30 cellular contexts compared by ENCODE assay signal in genomic region chr2:107698861-107699260, GRCh38.
"Had no signal": no experiment of that assay in that cellular context is flagged by ENCODE, and none has a peak within 500 bp of the region (broad histone marks: within the 10 kb centered on the region; RNA-seq: fewer than 3 reads in every experiment).

No MANE protein-coding gene starts in this region.

- H3K4me1 Mint-ChIP-seq: activated naive CD4-positive, alpha-beta T cell treated with anti-CD3 and anti-CD28 coated beads, Interleukin-2, amount 10 ng/mL, durations not matched to agents 7 days and 5 days; activated naive CD8-positive, alpha-beta T cell treated with anti-CD3 and anti-CD28 coated beads, Interleukin-2, amount 10 ng/mL, durations not matched to agents 7 days and 5 days; T-helper 17 cell had no signal

- H3K4me1 ChIP-seq: ascending aorta had no signal

- H3K36me3 ChIP-seq: ascending aorta had no signal

- H3K36me3 Mint-ChIP-seq: activated naive CD4-positive, alpha-beta T cell treated with anti-CD3 and anti-CD28 coated beads, Interleukin-2, amount 10 ng/mL, durations not matched to agents 7 days and 5 days; activated naive CD4-positive, alpha-beta T cell treated with anti-CD3 and anti-CD28 coated beads, Interleukin-2, amount 50 U/mL, for 72 hours; activated naive CD8-positive, alpha-beta T cell treated with anti-CD3 and anti-CD28 coated beads, Interleukin-2, amount 10 ng/mL, durations not matched to agents 7 days and 5 days; WTC11 had no signal

- H3K9me3 ChIP-seq: ascending aorta had no signal

- H3K27me3 Mint-ChIP-seq: activated CD8-positive, alpha-beta T cell treated with anti-CD3 and anti-CD28 coated beads for 36 hours; activated naive CD4-positive, alpha-beta T cell treated with anti-CD3 and anti-CD28 coated beads, Interleukin-2, amount 10 ng/mL, durations not matched to agents 7 days and 5 days; dendritic cell treated with granulocyte-macrophage colony-stimulating factor and Interleukin-4, amounts not matched to agents 40 ng/mL and 50 ng/mL, for 4 days; T-helper 17 cell had no signal

- H3K4me3 ChIP-seq: ascending aorta, coronary artery, dorsolateral prefrontal cortex had no signal

- H3K27ac ChIP-seq: ascending aorta, coronary artery, dorsolateral prefrontal cortex, VCaP had no signal

- H3K4me3 Mint-ChIP-seq: activated CD8-positive, alpha-beta T cell treated with anti-CD3 and anti-CD28 coated beads for 36 hours; activated naive CD4-positive, alpha-beta T cell treated with anti-CD3 and anti-CD28 coated beads, Interleukin-2, amount 10 ng/mL, durations not matched to agents 7 days and 5 days; activated naive CD8-positive, alpha-beta T cell treated with anti-CD3 and anti-CD28 coated beads, Interleukin-2, amount 10 ng/mL, durations not matched to agents 7 days and 5 days; activated T-helper 1 cell treated with anti-CD3 and anti-CD28 coated beads, Interleukin-12 subunit alpha, Interleukin-12 subunit beta, Interleukin-2, Interleukin-4 antibody, amounts not matched to agents 30 ng/mL and 10 ng/mL and 1 ng/mL, durations not matched to agents 14 hours and 24 hours and 36 hours; dendritic cell treated with granulocyte-macrophage colony-stimulating factor and Interleukin-4, amounts not matched to agents 40 ng/mL and 50 ng/mL, for 4 days; endodermal cell; T-helper 17 cell; T-helper 2 cell treated with Interferon-gamma antibody and Interleukin-4, amounts not matched to agents 5 μg/mL and 100 μg/mL, for 36 hours; WTC11 had no signal

- H3K9me3 Mint-ChIP-seq: activated CD8-positive, alpha-beta T cell treated with anti-CD3 and anti-CD28 coated beads for 36 hours; activated naive CD4-positive, alpha-beta T cell treated with anti-CD3 and anti-CD28 coated beads, Interleukin-2, amount 10 ng/mL, durations not matched to agents 7 days and 5 days; activated naive CD4-positive, alpha-beta T cell treated with anti-CD3 and anti-CD28 coated beads, Interleukin-2, amount 50 U/mL, for 72 hours; activated naive CD8-positive, alpha-beta T cell treated with anti-CD3 and anti-CD28 coated beads, Interleukin-2, amount 10 ng/mL, durations not matched to agents 7 days and 5 days; activated T-helper 1 cell treated with anti-CD3 and anti-CD28 coated beads, Interleukin-12 subunit alpha, Interleukin-12 subunit beta, Interleukin-2, Interleukin-4 antibody, amounts not matched to agents 30 ng/mL and 10 ng/mL and 1 ng/mL, durations not matched to agents 14 hours and 24 hours and 36 hours; dendritic cell treated with granulocyte-macrophage colony-stimulating factor and Interleukin-4, amounts not matched to agents 40 ng/mL and 50 ng/mL, for 4 days; endodermal cell; T-helper 2 cell treated with Interferon-gamma antibody and Interleukin-4, amounts not matched to agents 5 μg/mL and 100 μg/mL, for 36 hours; WTC11 had no signal

- DNase-seq: activated CD4-positive, alpha-beta T cell treated with anti-CD3 and anti-CD28 coated beads for 1 hour; activated CD4-positive, alpha-beta T cell treated with anti-CD3 and anti-CD28 coated beads for 48 hours; activated CD4-positive, alpha-beta T cell treated with anti-CD3 and anti-CD28 coated beads, Interleukin-2, amount 50 U/mL, for 1 hour; activated CD4-positive, alpha-beta T cell treated with anti-CD3 and anti-CD28 coated beads, Interleukin-2, amount 50 U/mL, for 48 hours; activated CD8-positive, alpha-beta memory T cell treated with anti-CD3 and anti-CD28 coated beads for 24 hours; activated CD8-positive, alpha-beta T cell treated with anti-CD3 and anti-CD28 coated beads for 36 hours; activated gamma-delta T cell; activated naive CD4-positive, alpha-beta T cell; activated naive CD4-positive, alpha-beta T cell treated with anti-CD3 and anti-CD28 coated beads, Interleukin-2, amount 10 ng/mL, durations not matched to agents 7 days and 5 days; activated naive CD8-positive, alpha-beta T cell treated with anti-CD3 and anti-CD28 coated beads, Interleukin-2, amount 10 ng/mL, durations not matched to agents 7 days and 5 days; activated T-cell treated with anti-CD3 and anti-CD28 coated beads, Interleukin-2, amount 50 U/mL, for 48 hours; central memory CD4-positive, alpha-beta T cell; cerebellar nuclear complex; dorsolateral prefrontal cortex; effector memory CD4-positive, alpha-beta T cell; endodermal cell; foreskin fibroblast; head of caudate nucleus; T-helper 1 cell; T-helper 17 cell; T1000 had no signal

- H3K27ac Mint-ChIP-seq: activated CD8-positive, alpha-beta T cell treated with anti-CD3 and anti-CD28 coated beads for 36 hours; activated naive CD4-positive, alpha-beta T cell treated with anti-CD3 and anti-CD28 coated beads, Interleukin-2, amount 10 ng/mL, durations not matched to agents 7 days and 5 days; activated naive CD4-positive, alpha-beta T cell treated with anti-CD3 and anti-CD28 coated beads, Interleukin-2, amount 50 U/mL, for 72 hours; activated naive CD8-positive, alpha-beta T cell treated with anti-CD3 and anti-CD28 coated beads, Interleukin-2, amount 10 ng/mL, durations not matched to agents 7 days and 5 days; activated T-helper 1 cell treated with anti-CD3 and anti-CD28 coated beads, Interleukin-12 subunit alpha, Interleukin-12 subunit beta, Interleukin-2, Interleukin-4 antibody, amounts not matched to agents 30 ng/mL and 10 ng/mL and 1 ng/mL, durations not matched to agents 14 hours and 24 hours and 36 hours; dendritic cell treated with granulocyte-macrophage colony-stimulating factor and Interleukin-4, amounts not matched to agents 40 ng/mL and 50 ng/mL, for 4 days; endodermal cell; T-helper 17 cell; T-helper 2 cell treated with Interferon-gamma antibody and Interleukin-4, amounts not matched to agents 5 μg/mL and 100 μg/mL, for 36 hours; WTC11 had no signal

- ATAC-seq: activated CD8-positive, alpha-beta T cell treated with anti-CD3 and anti-CD28 coated beads for 36 hours; activated naive CD4-positive, alpha-beta T cell treated with anti-CD3 and anti-CD28 coated beads, Interleukin-2, amount 50 U/mL, for 72 hours; esophagus mucosa; T-helper 17 cell; WTC11 had no signal

- H3K27me3 ChIP-seq: ascending aorta had no signal
